Comparison of ENCODE assay signal across 30 cellular contexts in the genomic region with DNA sequence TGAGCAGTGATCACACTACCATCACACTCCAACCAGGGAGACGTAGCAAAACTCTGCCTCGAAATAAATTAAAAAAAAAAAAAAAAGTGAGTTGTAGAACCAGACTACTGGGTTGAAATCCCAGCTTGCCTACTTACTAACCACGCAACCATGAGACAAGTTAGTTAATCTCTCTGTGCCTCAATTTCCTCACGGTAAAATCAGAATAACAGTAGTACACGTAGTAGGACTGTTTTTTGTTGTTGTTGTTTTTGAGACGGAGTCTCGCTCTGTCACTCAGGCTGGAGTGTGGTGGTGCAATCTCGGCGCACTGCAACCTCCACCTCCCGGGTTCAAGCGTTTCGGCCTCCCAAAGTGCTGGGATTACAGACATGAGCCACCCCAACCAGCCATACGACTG.
"Had no signal": no experiment of that assay in that cellular context is flagged by ENCODE, and none has a peak within 500 bp of the region (broad histone marks: within the 10 kb centered on the region; RNA-seq: fewer than 3 reads in every experiment).

No MANE protein-coding gene starts in this region.

- ATAC-seq: activated CD4-positive, CD25-positive, alpha-beta regulatory T cell treated with anti-CD3 and anti-CD28 coated beads, Interleukin-2, amount 50 U/mL, for 24 hours; activated CD8-positive, alpha-beta T cell treated with anti-CD3 and anti-CD28 coated beads for 36 hours; activated T-cell treated with anti-CD3 and anti-CD28 coated beads, Interleukin-2, amount 50 U/mL, for 4 hours; activated T-helper 17 cell treated with anti-CD3 and anti-CD28 coated beads, Interleukin-2, amount 50 U/mL, for 72 hours; esophagus mucosa; foreskin keratinocyte; gastrocnemius medialis; heart left ventricle had no signal

- DNase-seq: activated B cell treated with CpG ODN at 0.5 μM for 24 hours; activated CD4-positive, alpha-beta T cell treated with anti-CD3 and anti-CD28 coated beads for 48 hours; activated CD4-positive, alpha-beta T cell treated with anti-CD3 and anti-CD28 coated beads, Interleukin-2, amount 50 U/mL, for 1 hour; activated CD4-positive, alpha-beta T cell treated with anti-CD3 and anti-CD28 coated beads, Interleukin-2, amount 50 U/mL, for 48 hours; activated CD8-positive, alpha-beta memory T cell treated with anti-CD3 and anti-CD28 coated beads for 24 hours; activated CD8-positive, alpha-beta T cell treated with anti-CD3 and anti-CD28 coated beads for 36 hours; activated effector memory CD4-positive, alpha-beta T cell treated with Interleukin-2 at 50 U/mL for 16 hours; activated gamma-delta T cell treated with Interleukin-2 at 50 U/mL for 16 hours; activated naive CD4-positive, alpha-beta T cell treated with anti-CD3 and anti-CD28 coated beads, Interleukin-2, amount 50 U/mL, for 16 hours; activated naive CD4-positive, alpha-beta T cell treated with Interleukin-2 at 50 U/mL for 16 hours; activated T-cell treated with anti-CD3 and anti-CD28 coated beads, Interleukin-2, amount 50 U/mL, for 4 hours; amniotic stem cell; anterior cingulate cortex; brain microvascular endothelial cell; colonic mucosa; effector CD8-positive, alpha-beta T cell; endodermal cell; foreskin keratinocyte; gastrocnemius medialis; glutamatergic neuron; heart left ventricle; T1000; WERI-Rb-1 had no signal

- FAIRE-seq: astrocyte, bronchial epithelial cell had no signal

- H3K4me1 ChIP-seq: foreskin keratinocyte had no signal

- H3K27me3 Mint-ChIP-seq: activated B cell treated with CpG ODN at 0.5 μM for 24 hours; activated CD8-positive, alpha-beta T cell treated with anti-CD3 and anti-CD28 coated beads for 36 hours; activated naive CD8-positive, alpha-beta T cell; activated T-helper 17 cell treated with anti-CD3 and anti-CD28 coated beads, Interleukin-2, amount 50 U/mL, for 72 hours had no signal

- H3K4me3 ChIP-seq: colonic mucosa, gastrocnemius medialis, heart left ventricle had no signal

- H3K4me1 Mint-ChIP-seq: endodermal cell had no signal

- H3K27ac ChIP-seq: brain microvascular endothelial cell, colonic mucosa, foreskin keratinocyte, gastrocnemius medialis, heart left ventricle, WERI-Rb-1 had no signal

- H3K9me3 ChIP-seq: colonic mucosa, gastrocnemius medialis, heart left ventricle had no signal

- H3K27ac Mint-ChIP-seq: activated B cell treated with CpG ODN at 0.5 μM for 24 hours; activated CD8-positive, alpha-beta T cell treated with anti-CD3 and anti-CD28 coated beads for 36 hours; activated naive CD8-positive, alpha-beta T cell; activated T-helper 17 cell treated with anti-CD3 and anti-CD28 coated beads, Interleukin-2, amount 50 U/mL, for 72 hours; endodermal cell; T-helper 1 cell treated with Interleukin-12 subunit alpha and Interleukin-12 subunit beta and Interleukin-4 antibody, amounts not matched to agents 30 μg/mL and 1 μg/mL, for 36 hours had no signal

- H3K27me3 ChIP-seq: brain microvascular endothelial cell, colonic mucosa, foreskin keratinocyte, gastrocnemius medialis, heart left ventricle had no signal

- H3K36me3 ChIP-seq: brain microvascular endothelial cell, colonic mucosa, gastrocnemius medialis, heart left ventricle, WERI-Rb-1 had no signal

- H3K9me3 Mint-ChIP-seq: activated B cell treated with CpG ODN at 0.5 μM for 24 hours; activated CD8-positive, alpha-beta T cell treated with anti-CD3 and anti-CD28 coated beads for 36 hours; activated T-cell treated with anti-CD3 and anti-CD28 coated beads, Interleukin-2, amount 50 U/mL, for 4 hours; activated T-helper 17 cell treated with anti-CD3 and anti-CD28 coated beads, Interleukin-2, amount 50 U/mL, for 72 hours; endodermal cell; T-helper 1 cell treated with Interleukin-12 subunit alpha and Interleukin-12 subunit beta and Interleukin-4 antibody, amounts not matched to agents 30 μg/mL and 1 μg/mL, for 36 hours had no signal

- H3K4me3 Mint-ChIP-seq: activated B cell treated with CpG ODN at 0.5 μM for 24 hours; activated CD8-positive, alpha-beta T cell treated with anti-CD3 and anti-CD28 coated beads for 36 hours; activated naive CD8-positive, alpha-beta T cell; activated T-cell treated with anti-CD3 and anti-CD28 coated beads, Interleukin-2, amount 50 U/mL, for 4 hours; activated T-helper 17 cell treated with anti-CD3 and anti-CD28 coated beads, Interleukin-2, amount 50 U/mL, for 72 hours; endodermal cell; T-helper 1 cell treated with Interleukin-12 subunit alpha and Interleukin-12 subunit beta and Interleukin-4 antibody, amounts not matched to agents 30 μg/mL and 1 μg/mL, for 36 hours had no signal
